Comparison of ENCODE assay signal across 8 cellular contexts in the genomic region with DNA sequence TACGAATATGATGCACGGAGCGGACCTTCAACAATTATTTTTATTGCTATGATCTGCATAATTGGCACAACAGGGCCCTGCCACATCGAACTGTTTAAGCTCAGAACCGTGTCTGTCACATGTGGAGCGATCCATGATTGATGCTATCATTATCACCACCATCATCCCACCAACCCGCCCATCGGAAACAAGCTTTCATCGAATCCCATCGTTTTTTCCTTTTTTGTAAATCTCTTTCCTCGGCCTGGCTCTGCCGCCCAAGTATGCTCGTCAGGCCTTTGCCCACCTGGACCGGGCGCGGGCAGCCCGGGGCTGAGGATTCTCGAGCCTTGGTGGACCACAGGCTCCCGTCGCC. TPM values are rescaled to one million over a fixed set of nuclear protein-coding genes. Genes with fewer than 3 reads are reported as not detected.
DNase-seq lines count a peak whose midpoint lies in the region; ATAC-seq, FAIRE-seq and TF ChIP-seq lines count a peak whose summit lies in the region.

No MANE protein-coding gene starts in this region.

- TF ChIP-seq CTCF in AG10803 (conservative IDR thresholded peaks at IDR 0.05; ENCODE audit: low read length): no peak

- FAIRE-seq in GM12892 (lab: Jason Lieb, UNC): no peak

- H3K4me1 ChIP-seq in mesodermal cell (ENCODE audit: control insufficient read depth, insufficient read depth, low read length, poor library complexity, severe bottlenecking): peaks cover 4% of the 10 kb centered on the region

- TF ChIP-seq POLR2A in GM12892 (IDR thresholded peaks at IDR 0.05; ENCODE audit: low read depth, low read length): no peak

- no peak overlapping the region for H3K27ac ChIP-seq in mesodermal cell (ENCODE audit: low read depth, low read length, severe bottlenecking)

- WGBS in mesodermal cell (ENCODE audit: insufficient coverage in 2 of 2), 2 experiments: 16 to 31% methylated on average over 12 to 16 of the region's 20 CpGs

- H3K4me3 ChIP-seq in AG10803 (ENCODE audit: low read length) (peak overlapping the region; percentile 67), mesodermal cell (ENCODE audit: extremely low read depth, insufficient read depth, low read length, poor library complexity, severe bottlenecking) (peak overlapping the region; percentile 12)

- peaks cover 2% of the 10 kb centered on the region for H3K36me3 Mint-ChIP-seq in activated naive CD8-positive, alpha-beta T cell treated with anti-CD3 and anti-CD28 coated beads, Interleukin-2, amount 10 ng/mL, durations not matched to agents 7 days and 5 days

- no peaks in the 10 kb centered on the region for H3K9me3 ChIP-seq in mesodermal cell (ENCODE audit: control insufficient read depth, low read length)

- peaks cover 12% of the 10 kb centered on the region for H3K4me1 Mint-ChIP-seq in activated naive CD8-positive, alpha-beta T cell treated with anti-CD3 and anti-CD28 coated beads, Interleukin-2, amount 10 ng/mL, durations not matched to agents 7 days and 5 days

- no peaks in the 10 kb centered on the region for H3K27me3 Mint-ChIP-seq in activated naive CD8-positive, alpha-beta T cell treated with anti-CD3 and anti-CD28 coated beads, Interleukin-2, amount 10 ng/mL, durations not matched to agents 7 days and 5 days

- peak overlapping the region; percentile 93 for H3K27ac Mint-ChIP-seq in activated naive CD8-positive, alpha-beta T cell treated with anti-CD3 and anti-CD28 coated beads, Interleukin-2, amount 10 ng/mL, durations not matched to agents 7 days and 5 days

- POLR2A ChIA-PET in activated naive CD8-positive, alpha-beta T cell treated with anti-CD3 and anti-CD28 coated beads, Interleukin-2, amount 10 ng/mL, durations not matched to agents 7 days and 5 days (lab: Charles Lee): interaction anchor here (0.6 to 3.1 kb wide), 14 partner anchors 10 to 122 kb away, joined by 3 to 30 read pairs (median 5); a partner anchor contains a TSS

- DNase-seq in AG10803 (ENCODE audit: low read depth) (no peak), GM12892 (ENCODE audit: insufficient read length) (no peak), mucosa of gallbladder (ENCODE audit: low spot score) (no peak)
- no peak for DNase-seq in activated naive CD8-positive, alpha-beta T cell treated with anti-CD3 and anti-CD28 coated beads, Interleukin-2, amount 10 ng/mL, durations not matched to agents 7 days and 5 days

- peak overlapping the region; percentile 99 for H3K4me3 Mint-ChIP-seq in activated naive CD8-positive, alpha-beta T cell treated with anti-CD3 and anti-CD28 coated beads, Interleukin-2, amount 10 ng/mL, durations not matched to agents 7 days and 5 days

- ATAC-seq in GM21737 (IDR thresholded peaks at IDR 0.05; ENCODE audit: unreplicated experiment) (peak; percentile 2), GM18858 (IDR thresholded peaks at IDR 0.05; ENCODE audit: unreplicated experiment) (no peak), esophagus mucosa (no peak)
- peak; percentile 7 for ATAC-seq in activated naive CD8-positive, alpha-beta T cell treated with anti-CD3 and anti-CD28 coated beads, Interleukin-2, amount 10 ng/mL, durations not matched to agents 7 days and 5 days (ENCODE audit: low read depth)

- no peaks in the 10 kb centered on the region for H3K9me3 Mint-ChIP-seq in activated naive CD8-positive, alpha-beta T cell treated with anti-CD3 and anti-CD28 coated beads, Interleukin-2, amount 10 ng/mL, durations not matched to agents 7 days and 5 days

- H3K36me3 ChIP-seq in mesodermal cell (ENCODE audit: control insufficient read depth, insufficient read depth, low read length): peaks cover 33% of the 10 kb centered on the region

RNA-seq across cellular contexts. Expression of a gene that starts 0.5 kb away (rescaled TPM):
- total RNA-seq in activated naive CD8-positive, alpha-beta T cell treated with anti-CD3 and anti-CD28 coated beads, Interleukin-2, amount 10 ng/mL, durations not matched to agents 7 days and 5 days: 100 to 1,000 TPM; 105 to 106 TPM
- polyA plus RNA-seq in mesodermal cell (2013, experiment 1 of 2): 49.4 TPM
- 40.8 TPM for polyA plus RNA-seq in mesodermal cell (2013, experiment 2 of 2)
- polyA plus RNA-seq in GM12892 (2012; ENCODE audit: missing spikeins): 17.4 TPM
- 33.7 TPM for total RNA-seq in mucosa of gallbladder
- 18.2 TPM for total RNA-seq in esophagus mucosa

RNA-seq across cellular contexts. Expression of a gene that starts 13.6 kb away (rescaled TPM):
- total RNA-seq in activated naive CD8-positive, alpha-beta T cell treated with anti-CD3 and anti-CD28 coated beads, Interleukin-2, amount 10 ng/mL, durations not matched to agents 7 days and 5 days: 1 to 10 TPM; 1.2 to 1.4 TPM
- 1.2 TPM for polyA plus RNA-seq in mesodermal cell (2013, experiment 1 of 2)
- polyA plus RNA-seq in mesodermal cell (2013, experiment 2 of 2): 2.5 TPM
- polyA plus RNA-seq in GM12892 (2012; ENCODE audit: missing spikeins): 0.61 TPM
- total RNA-seq in mucosa of gallbladder: 3.2 TPM
- total RNA-seq in esophagus mucosa: 8.5 TPM

RNA-seq across cellular contexts. Expression of a gene that starts 45.8 kb away (rescaled TPM):
- total RNA-seq in activated naive CD8-positive, alpha-beta T cell treated with anti-CD3 and anti-CD28 coated beads, Interleukin-2, amount 10 ng/mL, durations not matched to agents 7 days and 5 days: 10 to 100 TPM; 34.7 to 34.8 TPM
- polyA plus RNA-seq in mesodermal cell (2013, experiment 1 of 2): 23.7 TPM
- polyA plus RNA-seq in mesodermal cell (2013, experiment 2 of 2): 18.6 TPM
- 10.4 TPM for polyA plus RNA-seq in GM12892 (2012; ENCODE audit: missing spikeins)
- total RNA-seq in mucosa of gallbladder (57.1 TPM), esophagus mucosa (29.7 TPM)

RNA-seq across cellular contexts. Expression of a gene that starts 45.9 kb away (rescaled TPM):
- total RNA-seq in activated naive CD8-positive, alpha-beta T cell treated with anti-CD3 and anti-CD28 coated beads, Interleukin-2, amount 10 ng/mL, durations not matched to agents 7 days and 5 days: 1 to 10 TPM; 5.5 to 7.2 TPM
- 1.9 TPM for polyA plus RNA-seq in mesodermal cell (2013, experiment 1 of 2)
- 1.7 TPM for polyA plus RNA-seq in mesodermal cell (2013, experiment 2 of 2)
- polyA plus RNA-seq in GM12892 (2012; ENCODE audit: missing spikeins): 0.40 TPM
- total RNA-seq in mucosa of gallbladder (2.6 TPM), esophagus mucosa (5.7 TPM)

RNA-seq across cellular contexts. Expression of a gene that starts 54.3 kb away (rescaled TPM):
- 10 to 100 TPM; 17.7 to 22.2 TPM for total RNA-seq in activated naive CD8-positive, alpha-beta T cell treated with anti-CD3 and anti-CD28 coated beads, Interleukin-2, amount 10 ng/mL, durations not matched to agents 7 days and 5 days
- polyA plus RNA-seq in mesodermal cell (2013, experiment 1 of 2): 12.8 TPM
- 10.3 TPM for polyA plus RNA-seq in mesodermal cell (2013, experiment 2 of 2)
- 0.66 TPM for polyA plus RNA-seq in GM12892 (2012; ENCODE audit: missing spikeins)
- total RNA-seq in mucosa of gallbladder: 25.0 TPM
- 8.3 TPM for total RNA-seq in esophagus mucosa

Comparison
In these comparisons a context has a peak if more than half of its experiments do, and no peak if none do; other contexts are left out.
1. ATAC-seq: peak in GM21737 (single experiment) and activated naive CD8-positive, alpha-beta T cell treated with anti-CD3 and anti-CD28 coated beads, Interleukin-2, amount 10 ng/mL, durations not matched to agents 7 days and 5 days (single experiment); none in GM18858 (single experiment) and esophagus mucosa (single experiment).